Comparison of ENCODE assay signal across 12 cellular contexts in genomic region chr4:94338681-94339351, GRCh38. TPM values are rescaled to one million over a fixed set of nuclear protein-coding genes. Genes with fewer than 3 reads are reported as not detected.
DNase-seq lines count a peak whose midpoint lies in the region; ATAC-seq and TF ChIP-seq lines count a peak whose summit lies in the region.
"Had no signal": no experiment of that assay in that cellular context is flagged by ENCODE, and none has a peak within 500 bp of the region (broad histone marks: within the 10 kb centered on the region; RNA-seq: fewer than 3 reads in every experiment).

No MANE protein-coding gene starts in this region.

- H3K27me3 Mint-ChIP-seq in IgD-negative memory B cell (peaks cover 3% of the 10 kb centered on the region), Calu3 (ENCODE audit: unreplicated experiment) (no peaks in the 10 kb centered on the region)
- no peaks in the 10 kb centered on the region for H3K27me3 Mint-ChIP-seq in naive thymus-derived CD4-positive, alpha-beta T cell

- H3K4me3 ChIP-seq in naive thymus-derived CD4-positive, alpha-beta T cell (ENCODE audit: low read length): peak overlapping the region; percentile 31
- H3K4me3 ChIP-seq: gastroesophageal sphincter had no signal

- DNase-seq in DMS53 (lab: John Stamatoyannopoulos, UW) (peak; percentile 4), DMS53 treated with DMSO at 0.1 percent for 48 hours (lab: John Stamatoyannopoulos, UW; ENCODE audit: unreplicated experiment) (no peak), left lobe of liver (ENCODE audit: low spot score) (no peak), Calu3 (no peak), OCI-M2 (lab: John Stamatoyannopoulos, UW; ENCODE audit: unreplicated experiment) (no peak)
- peak in 1 of 9 donors; percentile 8 for DNase-seq in naive thymus-derived CD4-positive, alpha-beta T cell
- DNase-seq: 8988T had no signal

- H3K36me3 ChIP-seq in naive thymus-derived CD4-positive, alpha-beta T cell (ENCODE audit: control insufficient read depth in 2 of 3, insufficient read depth in 3 of 3, low read length in 3 of 3): no peaks in the 10 kb centered on the region
- H3K36me3 ChIP-seq: gastroesophageal sphincter had no signal

- intact Hi-C loops in naive thymus-derived CD4-positive, alpha-beta T cell (cut with micrococcal nuclease): no loop called here
- intact Hi-C loops in Calu3 (cut with micrococcal nuclease; ENCODE audit: unreplicated experiment): no loop called here

- H3K9me3 ChIP-seq in naive thymus-derived CD4-positive, alpha-beta T cell (ENCODE audit: control insufficient read depth in 2 of 3, low read length in 3 of 3): no peaks in the 10 kb centered on the region
- H3K9me3 ChIP-seq: gastroesophageal sphincter had no signal

- no TSS peak for BruUV-seq in Calu3 (replicated peaks; lab: Mats Ljungman, UMichigan)

- CTCF ChIA-PET in naive thymus-derived CD4-positive, alpha-beta T cell (lab: Charles Lee): no interaction called here
- CTCF ChIA-PET in Calu3 (lab: Charles Lee): no interaction called here

- no peaks in the 10 kb centered on the region for H3K9me3 Mint-ChIP-seq in IgD-negative memory B cell
- no peaks in the 10 kb centered on the region for H3K9me3 Mint-ChIP-seq in naive thymus-derived CD4-positive, alpha-beta T cell
- no peaks in the 10 kb centered on the region for H3K9me3 Mint-ChIP-seq in Calu3 (ENCODE audit: low read depth, unreplicated experiment)
- H3K9me3 Mint-ChIP-seq: nephron had no signal

- H3K4me3 Mint-ChIP-seq in IgD-negative memory B cell: peak overlapping the region in 3 of 4 donors; percentile 55 to 92 (median 71)
- peak overlapping the region; percentile 11 to 89 (median 80) for H3K4me3 Mint-ChIP-seq in naive thymus-derived CD4-positive, alpha-beta T cell
- H3K4me3 Mint-ChIP-seq in Calu3 (ENCODE audit: low read depth, unreplicated experiment): no peak overlapping the region
- H3K4me3 Mint-ChIP-seq: nephron had no signal

- H3K4me1 Mint-ChIP-seq in IgD-negative memory B cell (peaks cover 4 to 10% (median 9%) of the 10 kb centered on the region in 3 donors), Calu3 (ENCODE audit: low read depth, unreplicated experiment) (no peaks in the 10 kb centered on the region)
- peaks cover 0 to 24% (median 20%) of the 10 kb centered on the region in 7 donors for H3K4me1 Mint-ChIP-seq in naive thymus-derived CD4-positive, alpha-beta T cell

- H3K27me3 ChIP-seq in naive thymus-derived CD4-positive, alpha-beta T cell (ENCODE audit: control insufficient read depth in 2 of 2, insufficient read depth in 2 of 2, low read length in 2 of 2): no peaks in the 10 kb centered on the region
- H3K27me3 ChIP-seq: gastroesophageal sphincter had no signal

- ATAC-seq in GM21723 (IDR thresholded peaks at IDR 0.05; ENCODE audit: unreplicated experiment) (peak; percentile 53), left lobe of liver (no peak)
- peak; percentile 38 for ATAC-seq in naive thymus-derived CD4-positive, alpha-beta T cell
- ATAC-seq: gastroesophageal sphincter had no signal

- H3K27ac ChIP-seq in naive thymus-derived CD4-positive, alpha-beta T cell (ENCODE audit: low read depth, low read length): peak overlapping the region; percentile 5
- H3K27ac ChIP-seq: gastroesophageal sphincter had no signal

- POLR2A ChIA-PET in naive thymus-derived CD4-positive, alpha-beta T cell (lab: Charles Lee): no interaction called here

- no peak overlapping the region for H3K27ac Mint-ChIP-seq in IgD-negative memory B cell
- peak overlapping the region; percentile 6 to 91 (median 80) for H3K27ac Mint-ChIP-seq in naive thymus-derived CD4-positive, alpha-beta T cell
- no peak overlapping the region for H3K27ac Mint-ChIP-seq in Calu3 (ENCODE audit: unreplicated experiment)
- H3K27ac Mint-ChIP-seq: nephron had no signal

- no peaks in the 10 kb centered on the region for H3K4me1 ChIP-seq in naive thymus-derived CD4-positive, alpha-beta T cell (ENCODE audit: control insufficient read depth in 2 of 2, insufficient read depth in 2 of 2, low read length in 2 of 2)

- TF ChIP-seq CTCF in Calu3 (IDR thresholded peaks at IDR 0.05; ENCODE audit: unreplicated experiment): no peak

- H3K36me3 Mint-ChIP-seq in IgD-negative memory B cell (no peaks in the 10 kb centered on the region), Calu3 (ENCODE audit: insufficient read depth, unreplicated experiment) (no peaks in the 10 kb centered on the region)
- no peaks in the 10 kb centered on the region for H3K36me3 Mint-ChIP-seq in naive thymus-derived CD4-positive, alpha-beta T cell

RNA-seq across cellular contexts. Expression of gene HPGDS, which starts 3.8 kb away (rescaled TPM):
- not detected for polyA plus RNA-seq in IgD-negative memory B cell
- 1 to 10 TPM in 1 of 5 experiments, under 1 TPM in 1, not detected in 3; 0.72 to 2.3 TPM for total RNA-seq in naive thymus-derived CD4-positive, alpha-beta T cell
- not detected for polyA plus RNA-seq in naive thymus-derived CD4-positive, alpha-beta T cell
- total RNA-seq in left lobe of liver (0.10 TPM), Calu3 (2022) (not detected in 2 replicates)
- total RNA-seq: T-helper 1 cell treated with Interleukin-12 subunit alpha and Interleukin-12 subunit beta and Interleukin-4 antibody, amounts not matched to agents 30 ng/mL and 1 ng/mL, for 36 hours had no signal

Comparison
In these comparisons a context has a peak if more than half of its experiments do, and no peak if none do; other contexts are left out.
1. H3K27ac Mint-ChIP-seq: peak in naive thymus-derived CD4-positive, alpha-beta T cell (9 of 9); none in IgD-negative memory B cell (0 of 3) and Calu3 (single experiment).